26 cellular contexts compared by ENCODE assay signal in genomic region chr17:47077576-47077975, GRCh38.
A peak's percentile ranks its signal among the peaks of the same experiment; 100 is the strongest.
DNase-seq lines count a peak whose midpoint lies in the region; ATAC-seq and TF ChIP-seq lines count a peak whose summit lies in the region.
"Had no signal": no experiment of that assay in that cellular context is flagged by ENCODE, and none has a peak within 500 bp of the region (broad histone marks: within the 10 kb centered on the region; RNA-seq: fewer than 3 reads in every experiment).

No MANE protein-coding gene starts in this region.

- no peak for ATAC-seq in HG03159 (IDR thresholded peaks at IDR 0.05; ENCODE audit: unreplicated experiment)
- no peak for ATAC-seq in left ventricle myocardium superior
- ATAC-seq in GM18870 (IDR thresholded peaks at IDR 0.05; ENCODE audit: unreplicated experiment), result no peak
- ATAC-seq: A549; K562; lower lobe of right lung; Right ventricle myocardium inferior; stimulated activated memory B cell treated with anti-CD40 and anti-IgM and Interleukin-4, amounts not matched to agents 10 μg/mL and 1 μg/mL and 100 μg/mL, for 72 hours had no signal

- no peak overlapping the region for H3K4me3 ChIP-seq in brain microvascular endothelial cell (ENCODE audit: low read depth, low read length)
- H3K4me3 ChIP-seq in foreskin fibroblast (ENCODE audit: low read depth in 1 of 2, low read length in 2 of 2), result no peak overlapping the region
- H3K4me3 ChIP-seq: A549, K562, lower lobe of right lung, prostate gland had no signal

- H3K27ac ChIP-seq in brain microvascular endothelial cell, result no peak overlapping the region
- H3K27ac ChIP-seq: A549, lower lobe of right lung, prostate gland had no signal

- no peak for TF ChIP-seq CTCF in brain microvascular endothelial cell (IDR thresholded peaks at IDR 0.05; ENCODE audit: low read depth, low read length, missing control alignments)
- TF ChIP-seq CTCF in foreskin fibroblast (IDR thresholded peaks at IDR 0.05; ENCODE audit: low read depth, low read length), result no peak

- in situ Hi-C loops in brain microvascular endothelial cell (cut with HindIII; ENCODE audit: low pct_ligation_motif_present, low sequenced_read_pairs), result no loop called here

- DNase-seq in Daoy (ENCODE audit: low read depth) (peak; percentile 32), LHCN-M2 (ENCODE audit: low read depth) (peak; percentile 19), brain microvascular endothelial cell (peak; percentile 41), foreskin fibroblast (peak; percentile 61 to 76), GF-D8 (lab: John Stamatoyannopoulos, UW) (no peak), left ventricle myocardium superior (no peak)
- DNase-seq: activated CD4-positive, CD25-positive, alpha-beta regulatory T cell treated with anti-CD3 and anti-CD28 coated beads, Interleukin-2, amount 50 U/mL, for 72 hours; activated naive CD4-positive, alpha-beta T cell treated with anti-CD3 and anti-CD28 coated beads, Interleukin-2, amount 10 ng/mL, durations not matched to agents 7 days and 5 days; activated T-cell treated with anti-CD3 and anti-CD28 coated beads, Interleukin-2, amount 50 U/mL, for 48 hours; cerebellar nuclear complex; COR-L47; DMS79; effector memory CD4-positive, alpha-beta T cell; hippocampal formation; lower lobe of right lung; NCI-H187 treated with DMSO at 0.1 percent for 48 hours; NCI-H2227 treated with DMSO at 0.1 percent for 48 hours; NCI-H748 treated with DMSO at 0.1 percent for 48 hours; stimulated activated CD4-positive, alpha-beta T cell treated with anti-CD3 and anti-CD28 coated beads, Interleukin-2, amount 100 ng/mL, for 24 hours had no signal

- intact Hi-C loops in left ventricle myocardium superior (cut with micrococcal nuclease), result no loop called here

- H3K27me3 ChIP-seq in brain microvascular endothelial cell (replicated peaks), result no peaks in the 10 kb centered on the region

- H3K36me3 ChIP-seq in brain microvascular endothelial cell (replicated peaks), result no peaks in the 10 kb centered on the region
- H3K36me3 ChIP-seq: lower lobe of right lung, prostate gland had no signal

Comparison
In these comparisons a context has a peak if more than half of its experiments do, and no peak if none do; other contexts are left out.
1. DNase-seq: peak in Daoy (single experiment), LHCN-M2 (single experiment), brain microvascular endothelial cell (single experiment) and foreskin fibroblast (2 of 2); none in GF-D8 (single experiment) and left ventricle myocardium superior (single experiment).